9 cellular contexts compared by ENCODE assay signal in the genomic region with DNA sequence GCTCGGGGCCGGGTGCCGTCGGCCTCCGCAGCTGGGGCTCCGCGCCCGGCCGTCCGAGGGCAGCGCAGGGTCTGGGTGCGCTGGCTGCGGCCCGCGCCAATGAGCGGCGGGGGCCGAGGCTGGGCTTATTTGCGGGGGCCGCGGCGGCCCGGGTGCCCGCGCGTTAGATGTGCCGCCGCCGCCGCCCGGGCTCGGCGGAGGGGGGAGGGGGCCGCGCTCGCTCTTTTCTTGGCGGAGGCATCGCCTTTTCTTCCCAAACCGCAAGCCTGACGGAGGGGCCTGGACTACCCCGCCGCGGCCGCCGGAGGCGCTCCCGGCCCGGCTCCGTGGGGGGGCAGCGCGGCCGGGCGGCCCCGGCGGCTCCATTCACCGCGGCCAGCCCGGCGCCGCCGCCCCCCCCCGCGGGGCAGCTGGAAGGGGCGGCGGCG. TPM values are rescaled to one million over a fixed set of nuclear protein-coding genes. Genes with fewer than 3 reads are reported as not detected.
DNase-seq lines count a peak whose midpoint lies in the region; ATAC-seq and TF ChIP-seq lines count a peak whose summit lies in the region.
"Had no signal": no experiment of that assay in that cellular context is flagged by ENCODE, and none has a peak within 500 bp of the region (broad histone marks: within the 10 kb centered on the region; RNA-seq: fewer than 3 reads in every experiment).

A gene (minus strand): TSS at position 101 of the 428 bp plus-strand sequence. CDS start 278 bp downstream, outside the sequence.

- H3K27ac ChIP-seq in PC-3 (ENCODE audit: low read length) (no peak within 1 kb of the TSS), stomach (no peak within 1 kb of the TSS)

- H3K9ac ChIP-seq in PC-3 (ENCODE audit: low read length): no peak within 1 kb of the TSS

- ATAC-seq in PC-3: peak; percentile 16; the same call in 1 of the 2 replicates
- no peak for ATAC-seq in GM21515 (IDR thresholded peaks at IDR 0.05; ENCODE audit: unreplicated experiment)

- intact Hi-C loops in PC-3 (cut with micrococcal nuclease): no loop called here
- intact Hi-C loops in stomach (cut with DNase I; ENCODE audit: low total_unique reads): loop anchor here (5.0 kb wide), 1 partner anchor 56 kb away; no protein-coding TSS in a partner anchor

- CTCF ChIA-PET in PC-3 (lab: Charles Lee): no interaction called here

- H3K4me3 ChIP-seq in PC-3 (ENCODE audit: low read length) (peak within 1 kb of the TSS; percentile 52), fibroblast of the aortic adventitia (ENCODE audit: low read depth, low read length) (no peak within 1 kb of the TSS), stomach (peak within 1 kb of the TSS; percentile 44 to 62 (median 48))

- H3K36me3 ChIP-seq in PC-3 (ENCODE audit: low read depth, low read length): no peaks in the 10 kb centered on the region
- H3K36me3 ChIP-seq in stomach: no peaks in the 10 kb centered on the region

- 0 to 1% (median 1%) methylated on average over 4 to 66 of the region's 66 CpGs; no CpG with 5 or more reads in 1 of the 5 donors for WGBS in stomach, 5 donors

- H3K9me2 ChIP-seq in PC-3 (replicated peaks; ENCODE audit: low read length): no peaks in the 10 kb centered on the region

- H3K79me2 ChIP-seq in PC-3 (ENCODE audit: low read length): no peaks in the 10 kb centered on the region

- TF ChIP-seq CTCF in PC-3 (conservative IDR thresholded peaks at IDR 0.05; ENCODE audit: low read depth, low read length) (no peak), fibroblast of the aortic adventitia (IDR thresholded peaks at IDR 0.05; ENCODE audit: insufficient read depth, low read length) (peak; percentile 50), stomach (IDR thresholded peaks at IDR 0.05) (peak in 1 of 7 experiments; percentile 31)

- H3K4me1 ChIP-seq in PC-3 (ENCODE audit: insufficient read depth, low read length): no peaks in the 10 kb centered on the region
- H3K4me1 ChIP-seq in stomach: peaks cover 20 to 28% (median 26%) of the 10 kb centered on the region in 4 donors

- H3K27me3 ChIP-seq in PC-3 (ENCODE audit: low read length) (peaks cover 22% of the 10 kb centered on the region), stomach (peaks cover 19 to 92% (median 53%) of the 10 kb centered on the region in 3 donors)

- POLR2A ChIA-PET in PC-3 (lab: Charles Lee; ENCODE audit: unreplicated experiment): no interaction called here

- peak within 1 kb of the TSS; percentile 78 for H3K4me2 ChIP-seq in PC-3 (ENCODE audit: low read length)

- no TSS peak for BruUV-seq in PC-3 (replicated peaks; lab: Mats Ljungman, UMichigan)

- no peaks in the 10 kb centered on the region for H3F3A ChIP-seq in PC-3 (ENCODE audit: low read length, unreplicated experiment)

- TF ChIP-seq POLR2A in stomach (IDR thresholded peaks at IDR 0.05): no peak

- H3K9me3 ChIP-seq in PC-3 (ENCODE audit: low read length) (no peaks in the 10 kb centered on the region), stomach (no peaks in the 10 kb centered on the region)

- no peaks in the 10 kb centered on the region for H4K20me1 ChIP-seq in PC-3 (ENCODE audit: low read length)

- peak; percentile 68 for DNase-seq in NCI-H82 (lab: John Stamatoyannopoulos, UW)
- DNase-seq in NCI-H82 treated with DMSO at 0.1 percent for 48 hours (lab: John Stamatoyannopoulos, UW; ENCODE audit: unreplicated experiment): no peak
- peak; percentile 35 for DNase-seq in PC-3
- DNase-seq in fibroblast of the aortic adventitia (ENCODE audit: low read depth): peak; percentile 24
- no peak for DNase-seq in stomach
- DNase-seq in AML-193 (lab: John Stamatoyannopoulos, UW): no peak
- no peak for DNase-seq in OCI-M2 (lab: John Stamatoyannopoulos, UW; ENCODE audit: unreplicated experiment)

- peak within 1 kb of the TSS; percentile 79 for H2AFZ ChIP-seq in PC-3 (ENCODE audit: low read length)

- TF ChIP-seq EP300 in stomach (IDR thresholded peaks at IDR 0.05): no peak

RNA-seq across cellular contexts. Expression of the gene that starts here (rescaled TPM):
- total RNA-seq in PC-3 (2014; rRNA removed): 0.75 TPM in 1 of 2 replicates, not detected in the other
- 0.09 TPM in 1 of 2 replicates, not detected in the other for total RNA-seq in fibroblast of the aortic adventitia (ENCODE audit: low replicate concordance)
- 1 to 10 TPM in 1 of 5 donors, under 1 TPM in 1, not detected in 3; 0.58 to 1.5 TPM for total RNA-seq in stomach
- 1 to 10 TPM in 1 of 3 donors, under 1 TPM in 2; 0.37 to 3.8 (median 0.46) TPM for polyA plus RNA-seq in stomach
- total RNA-seq: subcutaneous adipose tissue had no signal

Comparison
In these comparisons a context has a peak if more than half of its experiments do, and no peak if none do; other contexts are left out.
1. Peak in DNase-seq, ATAC-seq, H3K4me3 ChIP-seq and H3K4me2 ChIP-seq in PC-3; RNA of the gene not detected or under 1 TPM.
2. Peak in DNase-seq in fibroblast of the aortic adventitia; RNA of the gene not detected or under 1 TPM.